25 cellular contexts compared by ENCODE assay signal in genomic region chr17:82225368-82226029, GRCh38. TPM values are rescaled to one million over a fixed set of nuclear protein-coding genes. Genes with fewer than 3 reads are reported as not detected.
DNase-seq lines count a peak whose midpoint lies in the region; TF ChIP-seq lines count a peak whose summit lies in the region.
"Had no signal": no experiment of that assay in that cellular context is flagged by ENCODE, and none has a peak within 500 bp of the region (broad histone marks: within the 10 kb centered on the region; RNA-seq: fewer than 3 reads in every experiment).

No MANE protein-coding gene starts in this region.

- no peak overlapping the region for H2AK5ac ChIP-seq in mesenchymal stem cell (ENCODE audit: low read length, severe bottlenecking)

- H3K9me3 Mint-ChIP-seq in endodermal cell = peaks cover 3% of the 10 kb centered on the region
- H3K9me3 Mint-ChIP-seq in activated T-cell treated with anti-CD3 and anti-CD28 coated beads, Interleukin-2, amount 50 U/mL, for 24 hours = no peaks in the 10 kb centered on the region
- H3K9me3 Mint-ChIP-seq: immature natural killer cell; stimulated activated naive B cell treated with anti-CD40 and anti-IgM and Interleukin-4, amounts not matched to agents 10 μg/mL and 1 μg/mL and 100 μg/mL, for 72 hours had no signal

- H3K36me3 Mint-ChIP-seq in endodermal cell (ENCODE audit: low read depth) = no peaks in the 10 kb centered on the region
- no peaks in the 10 kb centered on the region for H3K36me3 Mint-ChIP-seq in activated T-cell treated with anti-CD3 and anti-CD28 coated beads, Interleukin-2, amount 50 U/mL, for 24 hours (ENCODE audit: low read depth)
- H3K36me3 Mint-ChIP-seq: immature natural killer cell; stimulated activated naive B cell treated with anti-CD40 and anti-IgM and Interleukin-4, amounts not matched to agents 10 μg/mL and 1 μg/mL and 100 μg/mL, for 72 hours had no signal

- H3K9me3 ChIP-seq in endodermal cell (ENCODE audit: control insufficient read depth, low read length) (no peaks in the 10 kb centered on the region), mesenchymal stem cell (ENCODE audit: control insufficient read depth, low read length) (no peaks in the 10 kb centered on the region), skeletal muscle tissue (ENCODE audit: control insufficient read depth in 3 of 3, low read length in 3 of 3) (no peaks in the 10 kb centered on the region)
- H3K9me3 ChIP-seq: colonic mucosa, MG63 had no signal

- peak overlapping the region; percentile 73 for H2BK15ac ChIP-seq in mesenchymal stem cell (ENCODE audit: low read depth, poor library complexity, severe bottlenecking)

- no peaks in the 10 kb centered on the region for H3K4me1 Mint-ChIP-seq in endodermal cell
- H3K4me1 Mint-ChIP-seq in activated T-cell treated with anti-CD3 and anti-CD28 coated beads, Interleukin-2, amount 50 U/mL, for 24 hours (ENCODE audit: low read depth) = peaks cover 13% of the 10 kb centered on the region

- H4K91ac ChIP-seq in mesenchymal stem cell (ENCODE audit: low read length) = peak overlapping the region; percentile 29

- no peak overlapping the region for H2BK5ac ChIP-seq in mesenchymal stem cell (ENCODE audit: low read depth, low read length, poor library complexity, severe bottlenecking)

- POLR2A ChIA-PET in RWPE1 (lab: Yijun Ruan, JAX; ENCODE audit: low non-redundant PET) = no interaction called here

- H2BK120ac ChIP-seq in mesenchymal stem cell (ENCODE audit: low read depth, low read length) = peak overlapping the region; percentile 89

- H2BK12ac ChIP-seq in mesenchymal stem cell (ENCODE audit: low read length in 2 of 2) = peak overlapping the region; percentile 67 to 96

- no peak overlapping the region for H3K27ac Mint-ChIP-seq in endodermal cell
- H3K27ac Mint-ChIP-seq in activated T-cell treated with anti-CD3 and anti-CD28 coated beads, Interleukin-2, amount 50 U/mL, for 24 hours = no peak overlapping the region
- H3K27ac Mint-ChIP-seq: activated CD8-positive, alpha-beta T cell treated with anti-CD3 and anti-CD28 coated beads, Interleukin-2, amount 10 ng/mL, durations not matched to agents 7 days and 5 days; immature natural killer cell; stimulated activated naive B cell treated with anti-CD40 and anti-IgM and Interleukin-4, amounts not matched to agents 10 μg/mL and 1 μg/mL and 100 μg/mL, for 72 hours had no signal

- no peak for TF ChIP-seq CTCF in RWPE1 (conservative IDR thresholded peaks at IDR 0.05; ENCODE audit: low read depth)
- TF ChIP-seq CTCF in endodermal cell (conservative IDR thresholded peaks at IDR 0.05) = no peak
- TF ChIP-seq CTCF in GM13977 (IDR thresholded peaks at IDR 0.05; ENCODE audit: extremely low read depth, insufficient read depth, missing control alignments) = no peak

- H3K79me1 ChIP-seq in mesenchymal stem cell (replicated peaks; ENCODE audit: low read length, poor library complexity, severe bottlenecking) = no peaks in the 10 kb centered on the region

- no peak overlapping the region for H3K4me3 ChIP-seq in endodermal cell (ENCODE audit: low read length)
- no peak overlapping the region for H3K4me3 ChIP-seq in mesenchymal stem cell (ENCODE audit: insufficient read depth in 1 of 2, low read depth in 1 of 2, low read length in 2 of 2)
- peak overlapping the region; percentile 40 to 58 (median 43) for H3K4me3 ChIP-seq in skeletal muscle tissue (ENCODE audit: low read length in 3 of 3)
- H3K4me3 ChIP-seq: colonic mucosa, esophagus squamous epithelium, MG63 had no signal

- H3K23ac ChIP-seq in mesenchymal stem cell (ENCODE audit: low read length in 2 of 2) = no peak overlapping the region

- H3K36me3 ChIP-seq in endodermal cell (ENCODE audit: control insufficient read depth, insufficient read depth, low read length) (no peaks in the 10 kb centered on the region), mesenchymal stem cell (ENCODE audit: control insufficient read depth in 1 of 2, insufficient read depth in 2 of 2, low read depth in 1 of 2, low read length in 2 of 2) (no peaks in the 10 kb centered on the region), skeletal muscle tissue (ENCODE audit: control insufficient read depth in 3 of 3, insufficient read depth in 3 of 3, low read length in 3 of 3) (no peaks in the 10 kb centered on the region)
- H3K36me3 ChIP-seq: colonic mucosa, esophagus squamous epithelium had no signal

- H3K27me3 ChIP-seq in endodermal cell (ENCODE audit: control insufficient read depth, insufficient read depth, low read length, poor library complexity, severe bottlenecking) = peaks cover 27% of the 10 kb centered on the region
- no peaks in the 10 kb centered on the region for H3K27me3 ChIP-seq in mesenchymal stem cell (ENCODE audit: control insufficient read depth in 1 of 2, insufficient read depth in 1 of 2, low read length in 2 of 2)
- H3K27me3 ChIP-seq in skeletal muscle tissue (ENCODE audit: control insufficient read depth in 3 of 3, insufficient read depth in 3 of 3, low read length in 3 of 3) = no peaks in the 10 kb centered on the region
- H3K27me3 ChIP-seq: colonic mucosa, MG63 had no signal

- no peak overlapping the region for H3K4me2 ChIP-seq in mesenchymal stem cell (ENCODE audit: low read length, poor library complexity, severe bottlenecking)

- peak overlapping the region; percentile 5 for H4K8ac ChIP-seq in mesenchymal stem cell (ENCODE audit: low read length)

- H2AFZ ChIP-seq in mesenchymal stem cell (ENCODE audit: low read depth, low read length) = no peak overlapping the region

- peaks cover 43% of the 10 kb centered on the region for H3K27me3 Mint-ChIP-seq in endodermal cell (ENCODE audit: insufficient read depth)
- H3K27me3 Mint-ChIP-seq in activated T-cell treated with anti-CD3 and anti-CD28 coated beads, Interleukin-2, amount 50 U/mL, for 24 hours = no peaks in the 10 kb centered on the region
- H3K27me3 Mint-ChIP-seq: stimulated activated naive B cell treated with anti-CD40 and anti-IgM and Interleukin-4, amounts not matched to agents 10 μg/mL and 1 μg/mL and 100 μg/mL, for 72 hours had no signal

- peak overlapping the region in 1 of 2 experiments; percentile 91 for H3K4ac ChIP-seq in mesenchymal stem cell (ENCODE audit: low read depth in 1 of 2, low read length in 2 of 2)

- peak overlapping the region; percentile 99 for H3K27ac ChIP-seq in RWPE1
- no peak overlapping the region for H3K27ac ChIP-seq in endodermal cell (ENCODE audit: low read depth, low read length)
- H3K27ac ChIP-seq in mesenchymal stem cell (ENCODE audit: low read length, poor library complexity, severe bottlenecking) = no peak overlapping the region
- peak overlapping the region; percentile 83 for H3K27ac ChIP-seq in skeletal muscle tissue (ENCODE audit: low read depth, low read length)
- H3K27ac ChIP-seq: colonic mucosa had no signal

- CTCF ChIA-PET in RWPE1 (lab: Yijun Ruan, JAX) = interaction anchor here (0.8 to 1.2 kb wide), 2 partner anchors 13 to 42 kb away, joined by 3 to 5 read pairs; partner anchors contain the start of gene CCDC57

- H3K9ac ChIP-seq in endodermal cell (ENCODE audit: extremely low read depth, low read length, poor library complexity, severe bottlenecking) = no peak overlapping the region
- H3K9ac ChIP-seq in mesenchymal stem cell (ENCODE audit: low read length) = no peak overlapping the region
- peak overlapping the region; percentile 50 to 87 (median 79) for H3K9ac ChIP-seq in skeletal muscle tissue (ENCODE audit: low read depth in 1 of 3, low read length in 3 of 3)

- in situ Hi-C loops in GM13977 (cut with MboI; ENCODE audit: low pct_unique_long_range_greater_than_20kb, low sequenced_read_pairs, unreplicated experiment) = no loop called here

- DNase-seq in RWPE1 (ENCODE audit: low spot score) = no peak
- DNase-seq in endodermal cell = peak; percentile 71
- peak; percentile 15 for DNase-seq in mesenchymal stem cell
- DNase-seq in GDM1 (lab: John Stamatoyannopoulos, UW) = no peak
- DNase-seq in activated T-cell treated with anti-CD3 and anti-CD28 coated beads, Interleukin-2, amount 50 U/mL, for 24 hours = no peak
- DNase-seq in GM13977 (ENCODE audit: low spot score) = no peak
- DNase-seq: activated CD4-positive, alpha-beta T cell treated with anti-CD3 and anti-CD28 coated beads for 1 hour; activated CD8-positive, alpha-beta T cell treated with anti-CD3 and anti-CD28 coated beads, Interleukin-2, amount 10 ng/mL, durations not matched to agents 7 days and 5 days; activated gamma-delta T cell treated with Interleukin-2 at 50 U/mL for 16 hours; amniotic stem cell; colonic mucosa; esophagus squamous epithelium; hippocampal formation; immature natural killer cell; KBM-7; MG63; NCI-H2081; NCI-H345; NCI-H82; nucleus accumbens; SHP77; stimulated activated CD4-positive, alpha-beta T cell treated with anti-CD3 and anti-CD28 coated beads, Interleukin-4, amount 100 ng/mL, for 1 hour; stimulated activated naive B cell treated with anti-CD40 and anti-IgM and Interleukin-4, amounts not matched to agents 10 μg/mL and 1 μg/mL and 100 μg/mL, for 72 hours; SW 1271 had no signal

- H3K18ac ChIP-seq in mesenchymal stem cell (ENCODE audit: low read depth in 1 of 2, low read length in 2 of 2) = peak overlapping the region; percentile 48 to 55

- H3K4me3 Mint-ChIP-seq in endodermal cell = no peak overlapping the region
- no peak overlapping the region for H3K4me3 Mint-ChIP-seq in activated T-cell treated with anti-CD3 and anti-CD28 coated beads, Interleukin-2, amount 50 U/mL, for 24 hours
- H3K4me3 Mint-ChIP-seq: activated CD8-positive, alpha-beta T cell treated with anti-CD3 and anti-CD28 coated beads, Interleukin-2, amount 10 ng/mL, durations not matched to agents 7 days and 5 days; immature natural killer cell; stimulated activated naive B cell treated with anti-CD40 and anti-IgM and Interleukin-4, amounts not matched to agents 10 μg/mL and 1 μg/mL and 100 μg/mL, for 72 hours had no signal

- H3K4me1 ChIP-seq in endodermal cell (ENCODE audit: control insufficient read depth, insufficient read depth, low read length) (no peaks in the 10 kb centered on the region), mesenchymal stem cell (ENCODE audit: control insufficient read depth, insufficient read depth, low read depth, low read length) (peaks cover 43% of the 10 kb centered on the region), skeletal muscle tissue (ENCODE audit: control insufficient read depth in 3 of 3, insufficient read depth in 3 of 3, low read length in 3 of 3) (peaks cover 27 to 42% (median 33%) of the 10 kb centered on the region in 3 donors)
- H3K4me1 ChIP-seq: colonic mucosa had no signal

- 83 to 88% methylated on average over 16 to 24 of the region's 24 CpGs for WGBS in endodermal cell (ENCODE audit: insufficient coverage in 1 of 2, insufficient read length in 1 of 2), 2 experiments
- 75% methylated on average over 24 of the region's 24 CpGs for WGBS in mesenchymal stem cell

- H3K14ac ChIP-seq in mesenchymal stem cell (ENCODE audit: low read length in 2 of 2) = no peak overlapping the region

RNA-seq across cellular contexts. Expression of gene SLC16A3, which starts 3.3 kb away (rescaled TPM):
- 10 to 100 TPM; 31.8 to 39.7 TPM for total RNA-seq in endodermal cell
- polyA plus RNA-seq in endodermal cell (2013, experiment 1 of 2) = 31.8 TPM
- polyA plus RNA-seq in endodermal cell (2013, experiment 2 of 2) = 26.2 TPM
- polyA plus RNA-seq in mesenchymal stem cell (2013, experiment 1 of 2) = 217 TPM
- 200 TPM for polyA plus RNA-seq in mesenchymal stem cell (2013, experiment 2 of 2)
- 13.0 TPM for total RNA-seq in skeletal muscle tissue

RNA-seq across cellular contexts. Expression of gene CCDC57, which starts 12.9 kb away (rescaled TPM):
- total RNA-seq in endodermal cell (10 to 100 TPM; 61.8 to 82.8 TPM), skeletal muscle tissue (11.5 TPM)
- 25.7 TPM for polyA plus RNA-seq in endodermal cell (2013, experiment 1 of 2)
- polyA plus RNA-seq in endodermal cell (2013, experiment 2 of 2) = 22.9 TPM
- polyA plus RNA-seq in mesenchymal stem cell (2013, experiment 1 of 2) = 20.2 TPM
- polyA plus RNA-seq in mesenchymal stem cell (2013, experiment 2 of 2) = 19.0 TPM

RNA-seq across cellular contexts. Expression of gene CSNK1D, which starts 48.0 kb away (rescaled TPM):
- total RNA-seq in endodermal cell = 100 to 1,000 TPM; 104 to 143 TPM
- polyA plus RNA-seq in endodermal cell (2013, experiment 1 of 2) = 101 TPM
- polyA plus RNA-seq in endodermal cell (2013, experiment 2 of 2) = 74.7 TPM
- polyA plus RNA-seq in mesenchymal stem cell (2013, experiment 1 of 2) = 100 TPM
- polyA plus RNA-seq in mesenchymal stem cell (2013, experiment 2 of 2) = 98.8 TPM
- 21.4 TPM for total RNA-seq in skeletal muscle tissue

Comparison
In these comparisons a context has a peak if more than half of its experiments do, and no peak if none do; other contexts are left out.
1. DNase-seq: peak in endodermal cell (single experiment) and mesenchymal stem cell (single experiment); none in RWPE1 (single experiment), GDM1 (single experiment), activated T-cell treated with anti-CD3 and anti-CD28 coated beads, Interleukin-2, amount 50 U/mL, for 24 hours (single experiment) and GM13977 (single experiment).
2. H3K27ac ChIP-seq: peak in RWPE1 (single experiment) and skeletal muscle tissue (single experiment); none in endodermal cell (single experiment) and mesenchymal stem cell (single experiment).
3. H3K4me3 ChIP-seq: peak in skeletal muscle tissue (3 of 3); none in endodermal cell (single experiment) and mesenchymal stem cell (0 of 2).
4. H3K9ac ChIP-seq: peak in skeletal muscle tissue (3 of 3); none in endodermal cell (single experiment) and mesenchymal stem cell (single experiment).